In the genomic region with DNA sequence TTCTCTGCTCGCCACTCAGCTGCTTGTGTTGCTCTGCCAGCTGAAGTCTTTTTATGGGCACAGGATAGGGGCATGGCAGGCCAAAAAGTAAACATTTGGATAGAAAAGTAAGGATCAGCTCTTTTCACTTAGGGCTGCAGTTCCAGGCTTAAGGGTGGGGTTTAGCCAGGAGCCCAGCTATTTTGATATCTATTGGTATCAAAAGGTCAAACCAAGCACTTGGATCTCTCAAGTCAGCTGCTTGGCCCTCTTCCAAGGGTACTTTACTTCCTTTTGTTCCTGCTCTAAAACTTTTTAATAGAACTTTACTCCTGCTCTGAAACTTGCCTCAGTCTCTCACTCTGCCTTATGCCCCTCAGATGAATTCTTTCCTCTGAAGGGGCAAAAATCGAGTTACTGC, we compare ENCODE assay signal across 14 cellular contexts. TPM values are rescaled to one million over a fixed set of nuclear protein-coding genes. Genes with fewer than 3 reads are reported as not detected.
DNase-seq lines count a peak whose midpoint lies in the region; ATAC-seq and TF ChIP-seq lines count a peak whose summit lies in the region.
"Had no signal": no experiment of that assay in that cellular context is flagged by ENCODE, and none has a peak within 500 bp of the region (broad histone marks: within the 10 kb centered on the region; RNA-seq: fewer than 3 reads in every experiment).

No MANE protein-coding gene starts in this region.

- H3K9me3 ChIP-seq in mucosa of descending colon (no peaks in the 10 kb centered on the region), parathyroid adenoma (ENCODE audit: control insufficient read depth, low read length) (no peaks in the 10 kb centered on the region), aorta (ENCODE audit: control insufficient read depth, low read length) (peaks cover 2% of the 10 kb centered on the region)

- no peaks in the 10 kb centered on the region for H3K79me2 ChIP-seq in parathyroid adenoma

- TF ChIP-seq CTCF in mucosa of descending colon (IDR thresholded peaks at IDR 0.05) (no peak), parathyroid adenoma (IDR thresholded peaks at IDR 0.05) (no peak)

- H3K4me1 ChIP-seq in mucosa of descending colon (ENCODE audit: low read depth) (no peaks in the 10 kb centered on the region), parathyroid adenoma (peaks cover 15% of the 10 kb centered on the region), aorta (ENCODE audit: control insufficient read depth in 1 of 2, insufficient read depth in 2 of 2, low read length in 2 of 2) (no peaks in the 10 kb centered on the region)
- H3K4me1 ChIP-seq: BLaER1 had no signal

- intact Hi-C loops in mucosa of descending colon (cut with DNase I, micrococcal nuclease) (no loop called here), aorta (cut with DNase I) (no loop called here)

- WGBS in aorta, 2 donors: 77 to 82% methylated on average over 2 of the region's 2 CpGs

- no peaks in the 10 kb centered on the region for H3K36me3 ChIP-seq in mucosa of descending colon (ENCODE audit: low read depth)
- no peaks in the 10 kb centered on the region for H3K36me3 ChIP-seq in parathyroid adenoma (ENCODE audit: control insufficient read depth, insufficient read depth, low read length)
- H3K36me3 ChIP-seq in aorta (ENCODE audit: control insufficient read depth in 1 of 2, insufficient read depth in 2 of 2, low read length in 1 of 2): no peaks in the 10 kb centered on the region
- H3K36me3 ChIP-seq: BLaER1 had no signal

- no peak overlapping the region for H3K4me2 ChIP-seq in parathyroid adenoma (ENCODE audit: low read length)
- H3K4me2 ChIP-seq: BLaER1 had no signal

- H3K27ac ChIP-seq in parathyroid adenoma (peak overlapping the region; percentile 86), aorta (ENCODE audit: low read depth in 1 of 2, low read length in 2 of 2) (no peak overlapping the region)
- H3K27ac ChIP-seq: BLaER1 had no signal

- ATAC-seq in mucosa of descending colon (peak; percentile 48), GM18511 (IDR thresholded peaks at IDR 0.05; ENCODE audit: unreplicated experiment) (no peak), aorta (ENCODE audit: low FRiP score) (no peak), HG03095 (IDR thresholded peaks at IDR 0.05; ENCODE audit: unreplicated experiment) (no peak)

- H3K9ac ChIP-seq in parathyroid adenoma: no peak overlapping the region
- H3K9ac ChIP-seq: BLaER1 had no signal

- in situ Hi-C loops in KBM-7 (cut with MboI; ENCODE audit: low pct_unique_long_range_greater_than_20kb, low sequenced_read_pairs): no loop called here

- no peak overlapping the region for H2AFZ ChIP-seq in parathyroid adenoma

- DNase-seq in RPMI8226: peak; percentile 47
- DNase-seq in mucosa of descending colon: peak in 1 of 3 donors; percentile 11
- no peak for DNase-seq in aorta
- no peak for DNase-seq in KBM-7
- DNase-seq: AML-193; CD4-positive, CD25-positive, alpha-beta regulatory T cell; DMS53; GF-D8; HCEC 1CT; HFFc6 had no signal

- H3K4me3 ChIP-seq in mucosa of descending colon (no peak overlapping the region), parathyroid adenoma (ENCODE audit: low read depth, low read length) (no peak overlapping the region), aorta (ENCODE audit: low read length in 2 of 2) (no peak overlapping the region)
- H3K4me3 ChIP-seq: BLaER1 had no signal

- H3K27me3 ChIP-seq in parathyroid adenoma (ENCODE audit: control insufficient read depth, insufficient read depth, low read length): no peaks in the 10 kb centered on the region
- H3K27me3 ChIP-seq in aorta (ENCODE audit: control insufficient read depth in 1 of 2, insufficient read depth in 2 of 2, low read length in 1 of 2): peaks cover 0 to 3% of the 10 kb centered on the region in 2 donors
- H3K27me3 ChIP-seq: BLaER1 had no signal

RNA-seq across cellular contexts. Expression of gene ABCC4, which starts 55.7 kb away (rescaled TPM):
- 10 to 100 TPM; 19.3 to 35.1 (median 30.2) TPM for total RNA-seq in mucosa of descending colon
- 10 to 100 TPM; 11.3 to 18.6 TPM for total RNA-seq in aorta
- under 1 TPM; 0.38 to 0.54 TPM for polyA plus RNA-seq in aorta
